18 cellular contexts compared by ENCODE assay signal in the genomic region with DNA sequence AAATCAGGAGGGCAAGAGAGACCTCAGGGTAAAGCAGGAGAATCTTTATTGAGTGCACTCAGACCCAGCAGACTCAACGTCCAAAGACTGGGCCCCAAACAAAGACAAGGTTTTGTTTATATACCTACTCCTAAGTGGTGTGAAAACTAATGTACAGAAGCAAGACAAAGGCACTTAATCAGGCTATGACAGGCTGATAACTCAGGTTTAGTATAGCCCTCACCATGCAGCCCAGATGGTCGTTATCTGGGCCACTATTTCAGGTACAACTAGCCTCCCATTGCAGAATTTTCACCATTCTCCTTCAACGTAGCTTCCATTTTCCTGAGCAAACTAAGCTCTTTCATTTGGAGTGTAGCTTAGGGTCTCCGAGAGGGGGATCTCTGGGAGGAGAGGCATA. TPM values are rescaled to one million over a fixed set of nuclear protein-coding genes. Genes with fewer than 3 reads are reported as not detected.
DNase-seq lines count a peak whose midpoint lies in the region; ATAC-seq and TF ChIP-seq lines count a peak whose summit lies in the region.
"Had no signal": no experiment of that assay in that cellular context is flagged by ENCODE, and none has a peak within 500 bp of the region (broad histone marks: within the 10 kb centered on the region; RNA-seq: fewer than 3 reads in every experiment).

No MANE protein-coding gene starts in this region.

- no peaks in the 10 kb centered on the region for H3K27me3 ChIP-seq in colonic mucosa
- no peaks in the 10 kb centered on the region for H3K27me3 ChIP-seq in transverse colon
- no peaks in the 10 kb centered on the region for H3K27me3 ChIP-seq in ovary
- H3K27me3 ChIP-seq: BLaER1, cardiac muscle cell, uterus had no signal

- DNase-seq in NCI-H748 (lab: John Stamatoyannopoulos, UW; ENCODE audit: unreplicated experiment) (peak; percentile 45), NCI-H748 treated with DMSO at 0.1 percent for 48 hours (lab: John Stamatoyannopoulos, UW) (no peak), colonic mucosa (no peak), transverse colon (no peak), ovary (no peak), SW 1271 (lab: John Stamatoyannopoulos, UW) (no peak)
- DNase-seq: activated gamma-delta T cell, GF-D8, NCI-H524 treated with DMSO at 0.1 percent for 48 hours, nephron progenitor cell, psoas muscle, uterus had no signal

- intact Hi-C loops in colonic mucosa (cut with DNase I) = loop anchor here (5.0 kb wide), 3 partner anchors 54 to 131 kb away; no protein-coding TSS in a partner anchor
- intact Hi-C loops in transverse colon (cut with DNase I; ENCODE audit: low total_unique reads) = no loop called here
- intact Hi-C loops in ovary (cut with DNase I) = no loop called here

- TF ChIP-seq EP300 in transverse colon (IDR thresholded peaks at IDR 0.05; ENCODE audit: low read depth) (no peak), ovary (IDR thresholded peaks at IDR 0.05) (no peak)

- no peaks in the 10 kb centered on the region for H3K4me1 ChIP-seq in colonic mucosa
- H3K4me1 ChIP-seq in transverse colon = peaks cover 4 to 19% (median 12%) of the 10 kb centered on the region in 4 donors
- no peaks in the 10 kb centered on the region for H3K4me1 ChIP-seq in ovary (ENCODE audit: insufficient read depth)
- H3K4me1 ChIP-seq: BLaER1, psoas muscle, uterus had no signal

- H3K9ac ChIP-seq in colonic mucosa (ENCODE audit: low read depth in 2 of 2, low read length in 2 of 2) = no peak overlapping the region
- H3K9ac ChIP-seq: BLaER1 had no signal

- TF ChIP-seq CTCF in colonic mucosa (IDR thresholded peaks at IDR 0.05) = no peak
- no peak for TF ChIP-seq CTCF in transverse colon (IDR thresholded peaks at IDR 0.05)
- no peak for TF ChIP-seq CTCF in ovary (IDR thresholded peaks at IDR 0.05)

- no peak overlapping the region for H3K4me3 ChIP-seq in colonic mucosa
- H3K4me3 ChIP-seq in transverse colon = no peak overlapping the region
- no peak overlapping the region for H3K4me3 ChIP-seq in ovary
- H3K4me3 ChIP-seq: BLaER1, cardiac muscle cell, GM12878, psoas muscle, uterus had no signal

- H3K9me3 ChIP-seq in colonic mucosa (no peaks in the 10 kb centered on the region), transverse colon (no peaks in the 10 kb centered on the region), ovary (no peaks in the 10 kb centered on the region)
- H3K9me3 ChIP-seq: psoas muscle, uterus had no signal

- WGBS in transverse colon (ENCODE audit: low coverage in 1 of 2), 2 donors = 45 to 46% methylated on average over 4 of the region's 4 CpGs
- 63 to 82% (median 71%) methylated on average over 4 of the region's 4 CpGs for WGBS in ovary, 3 donors

- in situ Hi-C loops in transverse colon (cut with MboI; ENCODE audit: low pct_ligation_motif_present in 1 of 4, low pct_unique_long_range_greater_than_20kb in 1 of 4, low sequenced_read_pairs in 3 of 4) = loop anchor here in 2 of 4 donors (5.0 to 25.0 kb wide), 2 partner anchors 131 to 136 kb away; no protein-coding TSS in a partner anchor

- TF ChIP-seq POLR2A in transverse colon (IDR thresholded peaks at IDR 0.05) (no peak), ovary (IDR thresholded peaks at IDR 0.05) (no peak)

- H3K36me3 ChIP-seq in colonic mucosa = no peaks in the 10 kb centered on the region
- no peaks in the 10 kb centered on the region for H3K36me3 ChIP-seq in transverse colon
- H3K36me3 ChIP-seq in ovary = no peaks in the 10 kb centered on the region
- H3K36me3 ChIP-seq: BLaER1, cardiac muscle cell, uterus had no signal

- ATAC-seq in HG03064 (IDR thresholded peaks at IDR 0.05; ENCODE audit: low read depth, unreplicated experiment) (peak; percentile 32), HG03097 (IDR thresholded peaks at IDR 0.05; ENCODE audit: low FRiP score, unreplicated experiment) (no peak)
- ATAC-seq: psoas muscle had no signal

- H3K27ac ChIP-seq in colonic mucosa = peak overlapping the region; percentile 72
- peak overlapping the region; percentile 50 to 72 (median 62) for H3K27ac ChIP-seq in transverse colon
- no peak overlapping the region for H3K27ac ChIP-seq in ovary
- H3K27ac ChIP-seq: BLaER1, cardiac muscle cell, psoas muscle, uterus had no signal

RNA-seq across cellular contexts. Expression of a gene that starts 36.9 kb away (rescaled TPM):
- total RNA-seq in colonic mucosa = under 1 TPM in 1 of 2 donors, not detected in 1; 0.19 TPM
- under 1 TPM in 2 of 4 donors, not detected in 2; 0.40 to 0.95 TPM for total RNA-seq in transverse colon
- under 1 TPM in 5 of 7 donors, not detected in 2; 0.12 to 0.65 (median 0.25) TPM for total RNA-seq in ovary
- polyA plus RNA-seq in ovary = under 1 TPM in 1 of 2 donors, not detected in 1; 0.17 TPM
- total RNA-seq: cardiac muscle cell, GM12878, LHCN-M2, psoas muscle had no signal
- polyA plus RNA-seq: cardiac muscle cell, GM12878 had no signal

Comparison
In these comparisons a context has a peak if more than half of its experiments do, and no peak if none do; other contexts are left out.
1. H3K27ac ChIP-seq: peak in colonic mucosa (single experiment) and transverse colon (4 of 4); none in ovary (0 of 2).